Comparison of ENCODE assay signal across 26 cellular contexts in the genomic region with DNA sequence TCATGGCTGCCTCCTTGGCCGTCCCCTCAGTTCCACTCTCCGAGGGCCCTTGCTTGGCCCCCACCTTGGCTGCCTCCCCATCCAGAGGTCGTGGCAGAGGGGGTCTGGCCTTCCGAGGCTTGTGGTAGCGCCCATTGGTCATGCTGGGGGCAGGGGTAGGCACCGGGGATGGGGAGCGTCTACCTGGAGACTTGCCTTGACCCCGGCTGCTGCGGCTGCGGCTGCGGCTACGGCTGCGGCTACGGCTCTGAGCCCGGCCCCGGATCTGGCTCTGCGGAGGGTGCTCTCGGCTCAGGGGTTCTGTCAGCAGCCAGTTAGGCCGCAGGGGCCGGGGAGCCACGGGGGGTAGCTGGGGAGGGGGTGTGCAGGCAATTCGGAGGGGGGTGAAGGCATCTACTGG.
"Had no signal": no experiment of that assay in that cellular context is flagged by ENCODE, and none has a peak within 500 bp of the region (broad histone marks: within the 10 kb centered on the region; RNA-seq: fewer than 3 reads in every experiment).

No MANE protein-coding gene starts in this region.

- H3K4me3 ChIP-seq: ascending aorta, body of pancreas, K562, SK-N-MC had no signal

- DNase-seq: activated CD4-positive, alpha-beta T cell treated with anti-CD3 and anti-CD28 coated beads for 4 hours; activated CD4-positive, alpha-beta T cell treated with anti-CD3 and anti-CD28 coated beads, Interleukin-2, amount 50 U/mL, for 4 hours; activated CD8-positive, alpha-beta memory T cell treated with anti-CD3 and anti-CD28 coated beads, Interleukin-2, amount 50 U/mL, for 48 hours; activated CD8-positive, alpha-beta T cell treated with anti-CD3 and anti-CD28 coated beads, Interleukin-2, amount 10 ng/mL, durations not matched to agents 7 days and 5 days; activated T-cell treated with anti-CD3 and anti-CD28 coated beads, Interleukin-2, amount 50 U/mL, for 1 hour; body of pancreas; Karpas-422; MM.1S; NCI-H1105; NCI-H1436; NCI-H1694 treated with DMSO at 0.1 percent for 48 hours; NCI-H2029 treated with DMSO at 0.1 percent for 48 hours; NCI-H345; NCI-H510A; NCI-H526 treated with DMSO at 0.1 percent for 48 hours; NCI-H82; RPMI8226; T-cell; T-helper 2 cell had no signal

- ATAC-seq: activated CD4-positive, CD25-positive, alpha-beta regulatory T cell treated with anti-CD3 and anti-CD28 coated beads, Interleukin-2, amount 50 U/mL, for 24 hours; activated CD8-positive, alpha-beta T cell treated with anti-CD3 and anti-CD28 coated beads, Interleukin-2, amount 10 ng/mL, durations not matched to agents 7 days and 5 days; body of pancreas; K562; Panc1; Right ventricle myocardium inferior; T-cell had no signal

- H3K9me3 ChIP-seq: ascending aorta, body of pancreas had no signal

- H3K27ac ChIP-seq: ascending aorta, body of pancreas, SK-N-MC, VCaP had no signal

- H3K27me3 ChIP-seq: ascending aorta, body of pancreas had no signal
